Comparison of ENCODE assay signal across 10 cellular contexts in the genomic region with DNA sequence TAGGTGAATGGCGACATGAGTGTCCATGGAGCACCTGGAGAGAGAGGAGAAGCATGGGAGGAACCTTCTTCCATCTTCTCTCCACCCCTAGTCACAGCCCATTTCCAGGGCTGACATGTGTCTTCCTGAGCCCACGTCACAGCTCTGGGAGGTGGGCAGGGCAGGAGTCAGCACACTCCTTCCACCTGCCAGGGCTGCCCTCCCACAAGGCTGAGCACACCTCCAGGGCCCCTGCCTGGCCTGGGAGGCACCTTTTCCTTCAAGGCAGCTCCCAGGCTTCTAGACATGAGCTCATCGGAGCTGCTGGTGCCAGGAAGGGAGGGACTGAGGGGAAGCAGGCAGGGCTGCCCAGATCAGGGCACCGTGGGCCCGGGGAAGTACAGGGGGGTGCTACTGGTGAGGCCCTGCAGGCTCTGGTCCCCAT. TPM values are rescaled to one million over a fixed set of nuclear protein-coding genes. Genes with fewer than 3 reads are reported as not detected.
DNase-seq lines count a peak whose midpoint lies in the region; ATAC-seq, FAIRE-seq and TF ChIP-seq lines count a peak whose summit lies in the region.
"Had no signal": no experiment of that assay in that cellular context is flagged by ENCODE, and none has a peak within 500 bp of the region (broad histone marks: within the 10 kb centered on the region; RNA-seq: fewer than 3 reads in every experiment).

No MANE protein-coding gene starts in this region.

- peaks cover 0 to 9% (median 0%) of the 10 kb centered on the region in 11 experiments; a peak in 5 of 22 replicates for H3K27me3 ChIP-seq in BLaER1 treated with 17β-estradiol and CSF1 and Interleukin-3, amounts not matched to agents 10 nM and 100 nM
- H3K27me3 ChIP-seq in rectal smooth muscle tissue (ENCODE audit: control insufficient read depth, insufficient read depth, low read length) (no peaks in the 10 kb centered on the region), GM23338 (ENCODE audit: insufficient read depth) (peaks cover 24% of the 10 kb centered on the region)

- H3K4me1 ChIP-seq in BLaER1 treated with 17β-estradiol and CSF1 and Interleukin-3, amounts not matched to agents 10 nM and 100 nM, result peaks cover 60 to 97% (median 89%) of the 10 kb centered on the region in 10 experiments
- no peaks in the 10 kb centered on the region for H3K4me1 ChIP-seq in rectal smooth muscle tissue (ENCODE audit: control insufficient read depth, insufficient read depth, low read length)
- peaks cover 7% of the 10 kb centered on the region; the same call in 1 of the 2 replicates for H3K4me1 ChIP-seq in GM23338 (ENCODE audit: insufficient read depth)

- peaks cover 0 to 14% (median 0%) of the 10 kb centered on the region in 11 experiments; a peak in 2 of 22 replicates for H3K36me3 ChIP-seq in BLaER1 treated with 17β-estradiol and CSF1 and Interleukin-3, amounts not matched to agents 10 nM and 100 nM
- H3K36me3 ChIP-seq in rectal smooth muscle tissue (ENCODE audit: control insufficient read depth, insufficient read depth, low read length) (no peaks in the 10 kb centered on the region), GM23338 (ENCODE audit: insufficient read depth) (no peaks in the 10 kb centered on the region)

- H4K20me1 ChIP-seq in BLaER1 treated with 17β-estradiol and CSF1 and Interleukin-3, amounts not matched to agents 10 nM and 100 nM, result peaks cover 0 to 3% (median 0%) of the 10 kb centered on the region in 11 experiments; a peak in 4 of 22 replicates
- H4K20me1 ChIP-seq in GM23338 (replicated peaks; ENCODE audit: insufficient read depth), result no peaks in the 10 kb centered on the region

- peak; percentile 27 for FAIRE-seq in islet of Langerhans (lab: Jason Lieb, UNC)

- peak overlapping the region; percentile 97 to 100 (median 100) for H3K4me2 ChIP-seq in BLaER1 treated with 17β-estradiol and CSF1 and Interleukin-3, amounts not matched to agents 10 nM and 100 nM
- H3K4me2 ChIP-seq in GM23338, result no peak overlapping the region

- peak overlapping the region in 4 of 11 experiments; percentile 45 to 70 (median 65); a peak in 7 of 22 replicates for H3K27ac ChIP-seq in BLaER1 treated with 17β-estradiol and CSF1 and Interleukin-3, amounts not matched to agents 10 nM and 100 nM
- H3K27ac ChIP-seq in rectal smooth muscle tissue (ENCODE audit: low read depth, low read length), result peak overlapping the region; percentile 82
- H3K27ac ChIP-seq in GM23338 (ENCODE audit: low read depth), result no peak overlapping the region

- H2AFZ ChIP-seq in GM23338, result no peak overlapping the region

- peaks cover 20% of the 10 kb centered on the region for H3K27me3 Mint-ChIP-seq in GM23338 (ENCODE audit: insufficient read depth, low read depth, poor library complexity)

- DNase-seq in T47D (ENCODE audit: low read depth in 1 of 2, low spot score in 1 of 2), result peak; percentile 44 to 70
- DNase-seq in NCI-H446 treated with DMSO at 0.1 percent for 48 hours (lab: John Stamatoyannopoulos, UW), result no peak
- DNase-seq in GM23338 (ENCODE audit: low spot score), result no peak
- DNase-seq in NCI-H2171 (lab: John Stamatoyannopoulos, UW), result no peak
- no peak for DNase-seq in NOMO-1 (lab: John Stamatoyannopoulos, UW; ENCODE audit: unreplicated experiment in 2 of 2)
- DNase-seq: NCI-H510A; stimulated activated CD4-positive, alpha-beta T cell treated with anti-CD3 and anti-CD28 coated beads, Interleukin-1b, Interleukin-23, amount 100 ng/mL, for 48 hours had no signal

- H3K9me2 ChIP-seq in GM23338 (ENCODE audit: insufficient read depth), result no peaks in the 10 kb centered on the region

- H3K4me3 ChIP-seq in BLaER1 treated with 17β-estradiol and CSF1 and Interleukin-3, amounts not matched to agents 10 nM and 100 nM, result peak overlapping the region in 5 of 10 experiments; percentile 70 to 84 (median 74); a peak in 8 of 20 replicates
- H3K4me3 ChIP-seq in rectal smooth muscle tissue (ENCODE audit: low read length) (peak overlapping the region; percentile 84), GM23338 (no peak overlapping the region)

- peaks cover 15% of the 10 kb centered on the region for H3K4me1 Mint-ChIP-seq in GM23338

- H3K9me3 Mint-ChIP-seq in GM23338, result no peaks in the 10 kb centered on the region

- ATAC-seq in GM23338, result no peak

- TF ChIP-seq CTCF in GM23338 (conservative IDR thresholded peaks at IDR 0.05; ENCODE audit: low read depth in 2 of 2), result no peak

- H3K79me2 ChIP-seq in GM23338 (replicated peaks; ENCODE audit: insufficient read depth), result no peaks in the 10 kb centered on the region

- H3K27ac Mint-ChIP-seq in GM23338, result no peak overlapping the region

- H3K36me3 Mint-ChIP-seq in GM23338 (ENCODE audit: low read depth), result no peaks in the 10 kb centered on the region; the same call in 2 of the 3 replicates

- H3K9me3 ChIP-seq in BLaER1 treated with 17β-estradiol and CSF1 and Interleukin-3, amounts not matched to agents 10 nM and 100 nM (replicated peaks in 1 of 11), result no peaks in the 10 kb centered on the region

- 0 out of 2 replicates have a peak, but pooled peaks cover 3% of the 10 kb centered on the region for H3F3A ChIP-seq in GM23338 (replicated peaks; ENCODE audit: low read depth)

- H3K4me3 Mint-ChIP-seq in GM23338, result no peak overlapping the region

- peak overlapping the region in 5 of 11 experiments; percentile 73 to 84 (median 78); a peak in 5 of 22 replicates for H3K9ac ChIP-seq in BLaER1 treated with 17β-estradiol and CSF1 and Interleukin-3, amounts not matched to agents 10 nM and 100 nM
- no peak overlapping the region for H3K9ac ChIP-seq in rectal smooth muscle tissue (ENCODE audit: low read length)

- in situ Hi-C loops in T47D (cut with HindIII; ENCODE audit: low pct_unique_long_range_greater_than_20kb, low sequenced_read_pairs), result no loop called here

TF ChIP-seq in GM23338, 12 proteins besides CTCF, POLR2A, EP300 and RAD21 (continues in another document):
- no peak for TF ChIP-seq NANOG (IDR thresholded peaks at IDR 0.05; ENCODE audit: borderline replicate concordance)
- TF ChIP-seq POLR2AphosphoS5 (IDR thresholded peaks at IDR 0.05; ENCODE audit: low read depth), result no peak
- TF ChIP-seq ZNF114 (CRISPR knock-in tag; IDR thresholded peaks at IDR 0.05), result no peak
- no peak for TF ChIP-seq EZH2 (IDR thresholded peaks at IDR 0.05; ENCODE audit: low read depth, unreplicated experiment)
- TF ChIP-seq JUNB (IDR thresholded peaks at IDR 0.05; ENCODE audit: unreplicated experiment), result no peak
- no peak for TF ChIP-seq CREB1 (CRISPR knock-in tag; IDR thresholded peaks at IDR 0.05; ENCODE audit: low read depth)
- no peak for TF ChIP-seq ZNF331 (CRISPR knock-in tag; IDR thresholded peaks at IDR 0.05; ENCODE audit: low read depth)

RNA-seq across cellular contexts. Expression of a gene that starts 13.6 kb away (rescaled TPM):
- 1.3 and 3.0 TPM in 2 replicates for total RNA-seq in GM23338 (2014; rRNA removed; shearing (Covaris generic))
- polyA plus RNA-seq in GM23338 (2016; fragmentation: Nextera tagmentation; extraction: Ambion mirVana), result 0.16 and 0.38 TPM in 2 replicates

RNA-seq across cellular contexts. Expression of a gene that starts 34.2 kb away (rescaled TPM):
- total RNA-seq in GM23338 (2014; rRNA removed; shearing (Covaris generic)), result 13.8 and 26.4 TPM in 2 replicates
- polyA plus RNA-seq in GM23338 (2016; fragmentation: Nextera tagmentation; extraction: Ambion mirVana), result 10.9 and 12.7 TPM in 2 replicates

Comparison
In these comparisons a context has a peak if more than half of its experiments do, and no peak if none do; other contexts are left out.
1. DNase-seq: peak in T47D (2 of 2); none in NCI-H446 treated with DMSO at 0.1 percent for 48 hours (single experiment), GM23338 (single experiment), NCI-H2171 (single experiment) and NOMO-1 (0 of 2).